Comparison of ENCODE assay signal across 1 cellular context in the genomic region with DNA sequence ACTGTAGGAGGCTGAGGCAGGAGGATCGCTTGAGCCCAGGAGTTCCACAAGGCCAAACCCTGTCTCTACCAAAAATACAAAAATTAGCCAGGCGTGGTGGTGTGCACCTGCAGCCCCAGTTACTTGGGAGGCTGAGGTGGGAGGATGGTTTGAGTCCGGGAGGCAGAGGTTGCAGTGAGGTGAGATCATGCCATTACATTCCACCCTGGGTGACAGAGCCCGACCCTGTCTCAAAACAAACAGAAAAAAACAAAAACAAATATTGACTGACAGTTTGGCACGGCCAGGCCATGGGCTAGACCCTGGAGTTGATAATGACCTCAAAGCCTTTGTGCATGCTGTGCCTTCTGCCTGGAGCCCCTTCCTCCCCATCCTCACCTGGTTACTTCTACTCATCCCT.
TF ChIP-seq lines count a peak whose summit lies in the region.

No MANE protein-coding gene starts in this region.

TF ChIP-seq in HepG2, 621 proteins besides CTCF, POLR2A, EP300 and RAD21 (continued from another document and continues in another):
- TF ChIP-seq, protein P1, sequence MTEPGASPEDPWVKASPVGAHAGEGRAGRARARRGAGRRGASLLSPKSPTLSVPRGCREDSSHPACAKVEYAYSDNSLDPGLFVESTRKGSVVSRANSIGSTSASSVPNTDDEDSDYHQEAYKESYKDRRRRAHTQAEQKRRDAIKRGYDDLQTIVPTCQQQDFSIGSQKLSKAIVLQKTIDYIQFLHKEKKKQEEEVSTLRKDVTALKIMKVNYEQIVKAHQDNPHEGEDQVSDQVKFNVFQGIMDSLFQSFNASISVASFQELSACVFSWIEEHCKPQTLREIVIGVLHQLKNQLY (CRISPR knock-in tag; IDR thresholded peaks at IDR 0.05), result 0 out of 2 replicates have a peak, but pooled peaks have one; percentile 35
- TF ChIP-seq SALL1 (CRISPR knock-in tag; IDR thresholded peaks at IDR 0.05), result peak; percentile 42
- 0 out of 2 replicates have a peak, but pooled peaks have one; percentile 23 for TF ChIP-seq GATAD2A (CRISPR knock-in tag; IDR thresholded peaks at IDR 0.05)
- no peak for TF ChIP-seq ZNF205 (CRISPR knock-in tag; IDR thresholded peaks at IDR 0.05)
- TF ChIP-seq ZNF414 (CRISPR knock-in tag; IDR thresholded peaks at IDR 0.05), result no peak
- TF ChIP-seq RARA (CRISPR knock-in tag; IDR thresholded peaks at IDR 0.05), result peak; percentile 87
- TF ChIP-seq, protein P2, sequence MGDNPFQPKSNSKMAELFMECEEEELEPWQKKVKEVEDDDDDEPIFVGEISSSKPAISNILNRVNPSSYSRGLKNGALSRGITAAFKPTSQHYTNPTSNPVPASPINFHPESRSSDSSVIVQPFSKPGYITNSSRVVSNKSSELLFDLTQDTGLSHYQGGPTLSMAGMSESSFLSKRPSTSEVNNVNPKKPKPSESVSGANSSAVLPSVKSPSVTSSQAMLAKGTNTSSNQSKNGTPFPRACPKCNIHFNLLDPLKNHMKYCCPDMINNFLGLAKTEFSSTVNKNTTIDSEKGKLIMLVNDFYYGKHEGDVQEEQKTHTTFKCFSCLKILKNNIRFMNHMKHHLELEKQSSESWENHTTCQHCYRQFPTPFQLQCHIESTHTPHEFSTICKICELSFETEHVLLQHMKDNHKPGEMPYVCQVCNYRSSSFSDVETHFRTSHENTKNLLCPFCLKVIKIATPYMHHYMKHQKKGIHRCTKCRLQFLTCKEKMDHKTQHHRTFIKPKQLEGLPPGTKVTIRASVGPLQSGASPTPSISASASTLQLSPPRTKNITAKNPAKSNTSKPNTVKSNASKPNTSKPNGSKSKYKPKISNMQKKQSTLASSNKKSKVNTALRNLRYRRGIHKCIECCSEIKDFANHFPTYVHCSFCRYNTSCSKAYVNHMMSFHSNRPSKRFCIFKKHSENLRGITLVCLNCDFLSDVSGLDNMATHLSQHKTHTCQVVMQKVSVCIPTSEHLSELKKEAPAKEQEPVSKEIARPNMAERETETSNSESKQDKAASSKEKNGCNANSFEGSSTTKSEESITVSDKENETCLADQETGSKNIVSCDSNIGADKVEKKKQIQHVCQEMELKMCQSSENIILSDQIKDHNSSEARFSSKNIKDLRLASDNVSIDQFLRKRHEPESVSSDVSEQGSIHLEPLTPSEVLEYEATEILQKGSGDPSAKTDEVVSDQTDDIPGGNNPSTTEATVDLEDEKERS (CRISPR knock-in tag; IDR thresholded peaks at IDR 0.05), result peak; percentile 89
- TF ChIP-seq, protein P3, sequence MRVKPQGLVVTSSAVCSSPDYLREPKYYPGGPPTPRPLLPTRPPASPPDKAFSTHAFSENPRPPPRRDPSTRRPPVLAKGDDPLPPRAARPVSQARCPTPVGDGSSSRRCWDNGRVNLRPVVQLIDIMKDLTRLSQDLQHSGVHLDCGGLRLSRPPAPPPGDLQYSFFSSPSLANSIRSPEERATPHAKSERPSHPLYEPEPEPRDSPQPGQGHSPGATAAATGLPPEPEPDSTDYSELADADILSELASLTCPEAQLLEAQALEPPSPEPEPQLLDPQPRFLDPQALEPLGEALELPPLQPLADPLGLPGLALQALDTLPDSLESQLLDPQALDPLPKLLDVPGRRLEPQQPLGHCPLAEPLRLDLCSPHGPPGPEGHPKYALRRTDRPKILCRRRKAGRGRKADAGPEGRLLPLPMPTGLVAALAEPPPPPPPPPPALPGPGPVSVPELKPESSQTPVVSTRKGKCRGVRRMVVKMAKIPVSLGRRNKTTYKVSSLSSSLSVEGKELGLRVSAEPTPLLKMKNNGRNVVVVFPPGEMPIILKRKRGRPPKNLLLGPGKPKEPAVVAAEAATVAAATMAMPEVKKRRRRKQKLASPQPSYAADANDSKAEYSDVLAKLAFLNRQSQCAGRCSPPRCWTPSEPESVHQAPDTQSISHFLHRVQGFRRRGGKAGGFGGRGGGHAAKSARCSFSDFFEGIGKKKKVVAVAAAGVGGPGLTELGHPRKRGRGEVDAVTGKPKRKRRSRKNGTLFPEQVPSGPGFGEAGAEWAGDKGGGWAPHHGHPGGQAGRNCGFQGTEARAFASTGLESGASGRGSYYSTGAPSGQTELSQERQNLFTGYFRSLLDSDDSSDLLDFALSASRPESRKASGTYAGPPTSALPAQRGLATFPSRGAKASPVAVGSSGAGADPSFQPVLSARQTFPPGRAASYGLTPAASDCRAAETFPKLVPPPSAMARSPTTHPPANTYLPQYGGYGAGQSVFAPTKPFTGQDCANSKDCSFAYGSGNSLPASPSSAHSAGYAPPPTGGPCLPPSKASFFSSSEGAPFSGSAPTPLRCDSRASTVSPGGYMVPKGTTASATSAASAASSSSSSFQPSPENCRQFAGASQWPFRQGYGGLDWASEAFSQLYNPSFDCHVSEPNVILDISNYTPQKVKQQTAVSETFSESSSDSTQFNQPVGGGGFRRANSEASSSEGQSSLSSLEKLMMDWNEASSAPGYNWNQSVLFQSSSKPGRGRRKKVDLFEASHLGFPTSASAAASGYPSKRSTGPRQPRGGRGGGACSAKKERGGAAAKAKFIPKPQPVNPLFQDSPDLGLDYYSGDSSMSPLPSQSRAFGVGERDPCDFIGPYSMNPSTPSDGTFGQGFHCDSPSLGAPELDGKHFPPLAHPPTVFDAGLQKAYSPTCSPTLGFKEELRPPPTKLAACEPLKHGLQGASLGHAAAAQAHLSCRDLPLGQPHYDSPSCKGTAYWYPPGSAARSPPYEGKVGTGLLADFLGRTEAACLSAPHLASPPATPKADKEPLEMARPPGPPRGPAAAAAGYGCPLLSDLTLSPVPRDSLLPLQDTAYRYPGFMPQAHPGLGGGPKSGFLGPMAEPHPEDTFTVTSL (CRISPR knock-in tag; IDR thresholded peaks at IDR 0.05; ENCODE audit: borderline replicate concordance), result 0 out of 2 replicates have a peak, but pooled peaks have one; percentile 23
- peak; percentile 80 for TF ChIP-seq FOXA3 (CRISPR knock-in tag; IDR thresholded peaks at IDR 0.05)
- TF ChIP-seq ZNF460 (CRISPR knock-in tag; IDR thresholded peaks at IDR 0.05; ENCODE audit: borderline replicate concordance), result peak; percentile 100
- 0 out of 2 replicates have a peak, but pooled peaks have one; percentile 36 for TF ChIP-seq FOXK1 (CRISPR knock-in tag; IDR thresholded peaks at IDR 0.05; ENCODE audit: borderline replicate concordance, low read depth)
- TF ChIP-seq HDAC2 (CRISPR knock-in tag; IDR thresholded peaks at IDR 0.05), result 0 out of 2 replicates have a peak, but pooled peaks have one; percentile 32
- TF ChIP-seq RFXAP (CRISPR knock-in tag; IDR thresholded peaks at IDR 0.05; ENCODE audit: borderline replicate concordance), result no peak
- TF ChIP-seq, protein P4, sequence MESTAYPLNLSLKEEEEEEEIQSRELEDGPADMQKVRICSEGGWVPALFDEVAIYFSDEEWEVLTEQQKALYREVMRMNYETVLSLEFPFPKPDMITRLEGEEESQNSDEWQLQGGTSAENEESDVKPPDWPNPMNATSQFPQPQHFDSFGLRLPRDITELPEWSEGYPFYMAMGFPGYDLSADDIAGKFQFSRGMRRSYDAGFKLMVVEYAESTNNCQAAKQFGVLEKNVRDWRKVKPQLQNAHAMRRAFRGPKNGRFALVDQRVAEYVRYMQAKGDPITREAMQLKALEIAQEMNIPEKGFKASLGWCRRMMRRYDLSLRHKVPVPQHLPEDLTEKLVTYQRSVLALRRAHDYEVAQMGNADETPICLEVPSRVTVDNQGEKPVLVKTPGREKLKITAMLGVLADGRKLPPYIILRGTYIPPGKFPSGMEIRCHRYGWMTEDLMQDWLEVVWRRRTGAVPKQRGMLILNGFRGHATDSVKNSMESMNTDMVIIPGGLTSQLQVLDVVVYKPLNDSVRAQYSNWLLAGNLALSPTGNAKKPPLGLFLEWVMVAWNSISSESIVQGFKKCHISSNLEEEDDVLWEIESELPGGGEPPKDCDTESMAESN (CRISPR knock-in tag; conservative IDR thresholded peaks at IDR 0.05), result 0 out of 2 replicates have a peak, but pooled peaks have one; percentile 26
- TF ChIP-seq, protein P5, sequence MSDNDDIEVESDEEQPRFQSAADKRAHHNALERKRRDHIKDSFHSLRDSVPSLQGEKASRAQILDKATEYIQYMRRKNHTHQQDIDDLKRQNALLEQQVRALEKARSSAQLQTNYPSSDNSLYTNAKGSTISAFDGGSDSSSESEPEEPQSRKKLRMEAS (IDR thresholded peaks at IDR 0.05), result peak; percentile 23; the same call in 1 of the 2 replicates
- TF ChIP-seq ZMYM3 (CRISPR knock-in tag; IDR thresholded peaks at IDR 0.05), result peak; percentile 95
- TF ChIP-seq SKI (IDR thresholded peaks at IDR 0.05; ENCODE audit: partially characterized antibody), result peak; percentile 91
- peak in 1 of 2 experiments; percentile 43; a peak in 1 of 4 replicates for TF ChIP-seq ATF4 (CRISPR knock-in tag; IDR thresholded peaks at IDR 0.05)
- peak; percentile 61; the same call in 1 of the 2 replicates for TF ChIP-seq FOXA1 (IDR thresholded peaks at IDR 0.05)
- TF ChIP-seq FOXA1 (CRISPR knock-in tag; IDR thresholded peaks at IDR 0.05), result peak; percentile 53; the same call in 1 of the 2 replicates
- TF ChIP-seq ZNF260 (CRISPR knock-in tag; IDR thresholded peaks at IDR 0.05; ENCODE audit: borderline replicate concordance, low read depth), result no peak
- peak; percentile 62; the same call in 1 of the 2 replicates for TF ChIP-seq ZMYM2 (CRISPR knock-in tag; IDR thresholded peaks at IDR 0.05)
- 0 out of 2 replicates have a peak, but pooled peaks have one; percentile 18 for TF ChIP-seq MEIS2 (CRISPR knock-in tag; IDR thresholded peaks at IDR 0.05)
- TF ChIP-seq TBL1XR1 (IDR thresholded peaks at IDR 0.05; ENCODE audit: borderline replicate concordance, low read length, partially characterized antibody), result peak; percentile 94
- TF ChIP-seq ATF7 (IDR thresholded peaks at IDR 0.05), result peak; percentile 32; the same call in 1 of the 2 replicates
- no peak for TF ChIP-seq ATF7 (CRISPR knock-in tag; IDR thresholded peaks at IDR 0.05)
- TF ChIP-seq SOX5 (CRISPR knock-in tag; IDR thresholded peaks at IDR 0.05; ENCODE audit: borderline replicate concordance), result peak; percentile 11; the same call in 1 of the 2 replicates
- TF ChIP-seq FOXP1 (IDR thresholded peaks at IDR 0.05), result no peak
- TF ChIP-seq FOXP1 (CRISPR knock-in tag; IDR thresholded peaks at IDR 0.05), result peak; percentile 49; the same call in 1 of the 2 replicates
- peak; percentile 57; the same call in 1 of the 2 replicates for TF ChIP-seq RXRB (CRISPR knock-in tag; IDR thresholded peaks at IDR 0.05; ENCODE audit: borderline replicate concordance)
- no peak for TF ChIP-seq ASH2L (IDR thresholded peaks at IDR 0.05; ENCODE audit: insufficient read length, low read depth, low read length)
- TF ChIP-seq ZMYM4 (CRISPR knock-in tag; IDR thresholded peaks at IDR 0.05), result 0 out of 2 replicates have a peak, but pooled peaks have one; percentile 23
- TF ChIP-seq RCOR2 (CRISPR knock-in tag; IDR thresholded peaks at IDR 0.05), result 0 out of 2 replicates have a peak, but pooled peaks have one; percentile 43
- TF ChIP-seq, protein P6, sequence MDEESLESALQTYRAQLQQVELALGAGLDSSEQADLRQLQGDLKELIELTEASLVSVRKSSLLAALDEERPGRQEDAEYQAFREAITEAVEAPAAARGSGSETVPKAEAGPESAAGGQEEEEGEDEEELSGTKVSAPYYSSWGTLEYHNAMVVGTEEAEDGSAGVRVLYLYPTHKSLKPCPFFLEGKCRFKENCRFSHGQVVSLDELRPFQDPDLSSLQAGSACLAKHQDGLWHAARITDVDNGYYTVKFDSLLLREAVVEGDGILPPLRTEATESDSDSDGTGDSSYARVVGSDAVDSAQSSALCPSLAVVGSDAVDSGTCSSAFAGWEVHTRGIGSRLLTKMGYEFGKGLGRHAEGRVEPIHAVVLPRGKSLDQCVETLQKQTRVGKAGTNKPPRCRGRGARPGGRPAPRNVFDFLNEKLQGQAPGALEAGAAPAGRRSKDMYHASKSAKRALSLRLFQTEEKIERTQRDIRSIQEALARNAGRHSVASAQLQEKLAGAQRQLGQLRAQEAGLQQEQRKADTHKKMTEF (CRISPR knock-in tag; IDR thresholded peaks at IDR 0.05), result peak; percentile 16; the same call in 1 of the 2 replicates
- no peak for TF ChIP-seq MXD1 (CRISPR knock-in tag; IDR thresholded peaks at IDR 0.05)
- 0 out of 2 replicates have a peak, but pooled peaks have one; percentile 38 for TF ChIP-seq RXRA (CRISPR knock-in tag; IDR thresholded peaks at IDR 0.05)
- 0 out of 2 replicates have a peak, but pooled peaks have one; percentile 25 for TF ChIP-seq ZNF580 (CRISPR knock-in tag; IDR thresholded peaks at IDR 0.05; ENCODE audit: borderline replicate concordance, low read depth)
- peak; percentile 28; the same call in 1 of the 2 replicates for TF ChIP-seq ZNF350 (CRISPR knock-in tag; IDR thresholded peaks at IDR 0.05; ENCODE audit: borderline replicate concordance, low read depth)
- 0 out of 2 replicates have a peak, but pooled peaks have one; percentile 22 for TF ChIP-seq HOXA5 (CRISPR knock-in tag; IDR thresholded peaks at IDR 0.05)
- no peak for TF ChIP-seq ZNF878 (CRISPR knock-in tag; IDR thresholded peaks at IDR 0.05)
- TF ChIP-seq FOXO1 (CRISPR knock-in tag; IDR thresholded peaks at IDR 0.05), result no peak; the same call in 1 of the 2 replicates
- TF ChIP-seq ZKSCAN5 (CRISPR knock-in tag; IDR thresholded peaks at IDR 0.05), result peak; percentile 82; the same call in 1 of the 2 replicates
- no peak for TF ChIP-seq SOX13 (IDR thresholded peaks at IDR 0.05)
- TF ChIP-seq SOX13 (CRISPR knock-in tag; conservative IDR thresholded peaks at IDR 0.05 in 1 of 2, IDR thresholded peaks at IDR 0.05 in 1 of 2), result peak in 1 of 2 experiments; percentile 33; a peak in 1 of 4 replicates
- peak; percentile 43; the same call in 1 of the 2 replicates for TF ChIP-seq HDAC1 (CRISPR knock-in tag; IDR thresholded peaks at IDR 0.05)
- peak; percentile 26; the same call in 1 of the 2 replicates for TF ChIP-seq ZNF264 (CRISPR knock-in tag; IDR thresholded peaks at IDR 0.05)
